ENCODE assay signal across 9 cellular contexts in genomic region chr11:128772814-128773213, GRCh38.
DNase-seq lines count a peak whose midpoint lies in the region; ATAC-seq and TF ChIP-seq lines count a peak whose summit lies in the region.
"Had no signal": no experiment of that assay in that cellular context is flagged by ENCODE, and none has a peak within 500 bp of the region (broad histone marks: within the 10 kb centered on the region; RNA-seq: fewer than 3 reads in every experiment).

No MANE protein-coding gene starts in this region.

- CTCF ChIA-PET in HEK293T (lab: Yijun Ruan, JAX), result no interaction called here

- DNase-seq in NCI-H1105 treated with DMSO at 0.1 percent for 48 hours (lab: John Stamatoyannopoulos, UW) (peak; percentile 91), Right ventricle myocardium superior (peak; percentile 75), HEK293T (ENCODE audit: extremely low spot score) (no peak), NCI-H2081 (lab: John Stamatoyannopoulos, UW) (no peak)
- DNase-seq in activated CD4-positive, alpha-beta T cell treated with anti-CD3 and anti-CD28 coated beads, Interleukin-2, amount 50 U/mL, for 4 hours, result peak; percentile 19 to 31
- DNase-seq in stimulated activated CD8-positive, alpha-beta memory T cell treated with anti-CD3 and anti-CD28 coated beads, Interleukin-4, amount 100 ng/mL, for 24 hours (ENCODE audit: low read depth), result peak; percentile 30

- POLR2A ChIA-PET in HEK293T (lab: Yijun Ruan, JAX), result no interaction called here

- ATAC-seq in Right ventricle myocardium superior (ENCODE audit: poor library complexity), result no peak
- ATAC-seq in HG02885 (IDR thresholded peaks at IDR 0.05; ENCODE audit: poor library complexity, unreplicated experiment), result no peak
- ATAC-seq in GM21576 (IDR thresholded peaks at IDR 0.05; ENCODE audit: unreplicated experiment), result no peak
- ATAC-seq: Panc1 had no signal

- intact Hi-C loops in Right ventricle myocardium superior (cut with DNase I), result no loop called here

TF ChIP-seq in HEK293T, 16 proteins besides CTCF, POLR2A, EP300 and RAD21:
- TF ChIP-seq ARNT (IDR thresholded peaks at IDR 0.05), result no peak
- no peak for TF ChIP-seq HDGF (IDR thresholded peaks at IDR 0.05; ENCODE audit: borderline replicate concordance)
- no peak for TF ChIP-seq FOXK2 (IDR thresholded peaks at IDR 0.05)
- TF ChIP-seq, protein P1, sequence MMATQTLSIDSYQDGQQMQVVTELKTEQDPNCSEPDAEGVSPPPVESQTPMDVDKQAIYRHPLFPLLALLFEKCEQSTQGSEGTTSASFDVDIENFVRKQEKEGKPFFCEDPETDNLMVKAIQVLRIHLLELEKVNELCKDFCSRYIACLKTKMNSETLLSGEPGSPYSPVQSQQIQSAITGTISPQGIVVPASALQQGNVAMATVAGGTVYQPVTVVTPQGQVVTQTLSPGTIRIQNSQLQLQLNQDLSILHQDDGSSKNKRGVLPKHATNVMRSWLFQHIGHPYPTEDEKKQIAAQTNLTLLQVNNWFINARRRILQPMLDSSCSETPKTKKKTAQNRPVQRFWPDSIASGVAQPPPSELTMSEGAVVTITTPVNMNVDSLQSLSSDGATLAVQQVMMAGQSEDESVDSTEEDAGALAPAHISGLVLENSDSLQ (IDR thresholded peaks at IDR 0.05), result no peak
- TF ChIP-seq BHLHE40 (IDR thresholded peaks at IDR 0.05; ENCODE audit: borderline replicate concordance), result no peak
- no peak for TF ChIP-seq ZNF384 (IDR thresholded peaks at IDR 0.05)
- TF ChIP-seq SP1 (IDR thresholded peaks at IDR 0.05), result no peak
- TF ChIP-seq ELF4 (IDR thresholded peaks at IDR 0.05), result no peak
- TF ChIP-seq CTBP1 (IDR thresholded peaks at IDR 0.05; ENCODE audit: borderline replicate concordance), result no peak

Comparison
In these comparisons a context has a peak if more than half of its experiments do, and no peak if none do; other contexts are left out.
1. DNase-seq: peak in NCI-H1105 treated with DMSO at 0.1 percent for 48 hours (single experiment), activated CD4-positive, alpha-beta T cell treated with anti-CD3 and anti-CD28 coated beads, Interleukin-2, amount 50 U/mL, for 4 hours (2 of 2), Right ventricle myocardium superior (single experiment) and stimulated activated CD8-positive, alpha-beta memory T cell treated with anti-CD3 and anti-CD28 coated beads, Interleukin-4, amount 100 ng/mL, for 24 hours (single experiment); none in HEK293T (single experiment) and NCI-H2081 (0 of 2).